Comparison of ENCODE assay signal across 8 cellular contexts in genomic region chr4:146522862-146523205, GRCh38. TPM values are rescaled to one million over a fixed set of nuclear protein-coding genes. Genes with fewer than 3 reads are reported as not detected.
A peak's percentile ranks its signal among the peaks of the same experiment; 100 is the strongest.
DNase-seq lines count a peak whose midpoint lies in the region; ATAC-seq and TF ChIP-seq lines count a peak whose summit lies in the region.

No MANE protein-coding gene starts in this region.

- peak overlapping the region; percentile 74 for H3K27ac ChIP-seq in SJCRH30
- peak overlapping the region; percentile 82 for H3K27ac ChIP-seq in psoas muscle

- POLR2A ChIA-PET in AG04449 (lab: Yijun Ruan, JAX), result no interaction called here

- H3K4me3 ChIP-seq in AG04449 (ENCODE audit: low read depth, low read length) (peak overlapping the region; percentile 91), SJCRH30 (peak overlapping the region; percentile 83), fibroblast of pulmonary artery (replicated peaks; ENCODE audit: low read depth, low read length) (peak overlapping the region; percentile 93), psoas muscle (peak overlapping the region; percentile 90)

- WGBS in psoas muscle, 3 donors, result 0 to 1% (median 1%) methylated on average over 7 of the region's 7 CpGs

- H3K9me3 ChIP-seq in SJCRH30 (replicated peaks) (no peaks in the 10 kb centered on the region), psoas muscle (no peaks in the 10 kb centered on the region)

- TF ChIP-seq CTCF in AG04449 (IDR thresholded peaks at IDR 0.05; ENCODE audit: insufficient read depth, low read length, missing control alignments) (no peak), fibroblast of pulmonary artery (IDR thresholded peaks at IDR 0.05; ENCODE audit: low read length, missing control alignments) (no peak), psoas muscle (IDR thresholded peaks at IDR 0.05) (no peak)

- H3K36me3 ChIP-seq in SJCRH30, result no peaks in the 10 kb centered on the region
- no peaks in the 10 kb centered on the region for H3K36me3 ChIP-seq in psoas muscle (ENCODE audit: insufficient read depth in 1 of 2, low read depth in 1 of 2)

- peak; percentile 22 for ATAC-seq in GM18870 (IDR thresholded peaks at IDR 0.05; ENCODE audit: unreplicated experiment)
- ATAC-seq in HG03095 (IDR thresholded peaks at IDR 0.05; ENCODE audit: unreplicated experiment), result peak; percentile 19
- ATAC-seq in psoas muscle, result peak; percentile 16 to 46 (median 24)

- CTCF ChIA-PET in AG04449 (lab: Yijun Ruan, JAX), result no interaction called here

- intact Hi-C loops in psoas muscle (cut with DNase I), result loop anchor here in 1 of 2 donors (10.0 kb wide), 1 partner anchor 178 kb away; no protein-coding TSS in a partner anchor

- H3K4me1 ChIP-seq in SJCRH30, result no peaks in the 10 kb centered on the region
- peaks cover 24% of the 10 kb centered on the region for H3K4me1 ChIP-seq in psoas muscle

- DNase-seq in AG04449 (ENCODE audit: low read depth, low spot score) (no peak), SJCRH30 (peak in 1 of 2 experiments; percentile 26), fibroblast of pulmonary artery (ENCODE audit: low read depth) (peak; percentile 13), psoas muscle (no peak), NCI-H1694 treated with DMSO at 0.1 percent for 48 hours (lab: John Stamatoyannopoulos, UW) (no peak), DMS114 treated with DMSO at 0.1 percent for 48 hours (lab: John Stamatoyannopoulos, UW; ENCODE audit: unreplicated experiment) (no peak)

- H3K27me3 ChIP-seq in SJCRH30 (no peaks in the 10 kb centered on the region), psoas muscle (ENCODE audit: insufficient read depth in 3 of 3, low read length in 2 of 3) (no peaks in the 10 kb centered on the region)

RNA-seq across cellular contexts. Expression of gene SLC10A7, which starts 1.1 kb away (rescaled TPM):
- 18.8 and 23.3 TPM in 2 replicates for total RNA-seq in SJCRH30 (2014; rRNA removed; shearing (Covaris generic))
- total RNA-seq in psoas muscle, result 1 to 10 TPM; 2.6 to 5.7 (median 4.3) TPM
- 1 to 10 TPM; 1.3 to 3.9 (median 2.4) TPM for polyA plus RNA-seq in psoas muscle
